Comparison of ENCODE assay signal across 11 cellular contexts in genomic region chr20:53278555-53278954, GRCh38.
"Had no signal": no experiment of that assay in that cellular context is flagged by ENCODE, and none has a peak within 500 bp of the region (broad histone marks: within the 10 kb centered on the region; RNA-seq: fewer than 3 reads in every experiment).

No MANE protein-coding gene starts in this region.

- ATAC-seq: GM23338, HCT116 had no signal

- H2AFZ ChIP-seq: GM23248, GM23338 had no signal

- H3K4me1 ChIP-seq: HAP-1 had no signal

- H3K4me2 ChIP-seq: GM23338 had no signal

- H3K36me3 ChIP-seq: HAP-1 had no signal

- H3K4me3 ChIP-seq: GM23248, GM23338, HAP-1 had no signal

- DNase-seq: GM23248, GOT3, H7, H9, HCEC 1CT, HFFc6 had no signal

- FAIRE-seq: H1, H54 had no signal

- H3K9me3 ChIP-seq: HAP-1 had no signal

- H3K27ac Mint-ChIP-seq: GM23338, H9, HFFc6 had no signal

- H3K27ac ChIP-seq: GM23248 had no signal

- H3K4me3 Mint-ChIP-seq: GM23338, H9, HFFc6 had no signal

- H3K9me3 Mint-ChIP-seq: GM23338 had no signal

- H3K9ac ChIP-seq: GM23248 had no signal
